ENCODE assay signal across 1 cellular context in the genomic region with DNA sequence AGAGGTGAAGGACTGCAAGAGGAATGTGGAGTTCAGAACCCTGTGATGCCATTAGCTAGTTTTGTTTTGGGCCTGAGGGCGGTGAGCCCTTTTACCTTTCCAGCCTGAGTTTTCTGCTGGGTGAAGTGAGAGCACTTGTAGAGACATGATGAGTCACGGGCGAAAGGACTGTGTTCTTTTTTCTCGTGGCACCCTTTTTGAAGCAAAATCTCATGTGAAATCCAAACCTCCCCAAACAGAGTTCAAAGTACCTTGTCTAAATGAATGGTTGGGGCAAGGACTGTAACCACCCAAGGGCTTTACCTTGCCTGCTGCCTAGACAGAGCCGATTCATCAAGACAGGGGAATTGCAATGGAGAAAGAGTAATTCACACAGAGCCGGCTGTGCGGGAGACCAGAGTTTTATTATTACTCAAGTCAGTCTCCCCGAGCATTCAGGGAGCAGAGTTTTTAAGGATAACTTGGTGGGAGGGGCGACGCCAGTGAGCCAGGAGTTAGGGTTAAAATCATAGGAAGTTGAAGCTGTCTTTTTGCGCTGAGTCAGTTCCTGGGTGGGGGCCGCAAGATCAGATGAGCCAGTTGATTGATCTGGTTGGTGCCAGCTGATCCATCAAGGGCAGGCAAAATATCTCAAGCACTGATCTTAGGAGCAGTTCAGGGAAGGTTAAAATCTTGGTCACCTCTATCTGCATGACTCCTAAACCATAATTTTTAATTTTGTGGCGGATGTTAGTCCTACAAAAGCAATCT.
TF ChIP-seq lines count a peak whose summit lies in the region.

No MANE protein-coding gene starts in this region.

TF ChIP-seq in K562, 482 proteins besides CTCF, POLR2A, EP300 and RAD21 (continued from another document and continues in another):
- TF ChIP-seq, protein P1, sequence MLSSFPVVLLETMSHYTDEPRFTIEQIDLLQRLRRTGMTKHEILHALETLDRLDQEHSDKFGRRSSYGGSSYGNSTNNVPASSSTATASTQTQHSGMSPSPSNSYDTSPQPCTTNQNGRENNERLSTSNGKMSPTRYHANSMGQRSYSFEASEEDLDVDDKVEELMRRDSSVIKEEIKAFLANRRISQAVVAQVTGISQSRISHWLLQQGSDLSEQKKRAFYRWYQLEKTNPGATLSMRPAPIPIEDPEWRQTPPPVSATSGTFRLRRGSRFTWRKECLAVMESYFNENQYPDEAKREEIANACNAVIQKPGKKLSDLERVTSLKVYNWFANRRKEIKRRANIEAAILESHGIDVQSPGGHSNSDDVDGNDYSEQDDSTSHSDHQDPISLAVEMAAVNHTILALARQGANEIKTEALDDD (IDR thresholded peaks at IDR 0.05), result peak; percentile 28; the same call in 1 of the 2 replicates
- TF ChIP-seq ARHGAP35 (IDR thresholded peaks at IDR 0.05; ENCODE audit: partially characterized antibody) (no peak), MAFF (IDR thresholded peaks at IDR 0.05; ENCODE audit: low read length) (peak; percentile 40), CEBPB (tag; IDR thresholded peaks at IDR 0.05) (no peak), XRCC5 (IDR thresholded peaks at IDR 0.05; ENCODE audit: low read depth, low read length) (no peak), POLR3G (IDR thresholded peaks at IDR 0.05; ENCODE audit: extremely low read depth, insufficient read length, insufficient replicate concordance) (no peak), SMARCA4 (IDR thresholded peaks at IDR 0.05) (0 out of 2 replicates have a peak, but pooled peaks have one; percentile 56), ELF4 (CRISPR knock-in tag; IDR thresholded peaks at IDR 0.05) (no peak), FOXK1 (CRISPR knock-in tag; IDR thresholded peaks at IDR 0.05; ENCODE audit: borderline replicate concordance) (no peak), PHB (CRISPR knock-in tag; IDR thresholded peaks at IDR 0.05) (no peak), ARID1B (IDR thresholded peaks at IDR 0.05) (peak; percentile 61), FOXJ3 (CRISPR knock-in tag; IDR thresholded peaks at IDR 0.05) (no peak), ZNF324 (CRISPR knock-in tag; IDR thresholded peaks at IDR 0.05) (no peak), LEF1 (IDR thresholded peaks at IDR 0.05) (peak; percentile 45; the same call in 1 of the 2 replicates), NUFIP1 (IDR thresholded peaks at IDR 0.05; ENCODE audit: partially characterized antibody) (no peak), MAFK (IDR thresholded peaks at IDR 0.05; ENCODE audit: low read length) (peak; percentile 56), CREB1 (IDR thresholded peaks at IDR 0.05) (no peak), CREB1 (CRISPR knock-in tag; IDR thresholded peaks at IDR 0.05) (no peak), NR2F6 (CRISPR knock-in tag; IDR thresholded peaks at IDR 0.05) (no peak), ZNF79 (CRISPR knock-in tag; IDR thresholded peaks at IDR 0.05; ENCODE audit: low read depth) (no peak), GATAD2B (IDR thresholded peaks at IDR 0.05; ENCODE audit: borderline replicate concordance) (peak; percentile 36; the same call in 1 of the 2 replicates), MEIS2 (IDR thresholded peaks at IDR 0.05; ENCODE audit: partially characterized antibody) (peak; percentile 64), TARDBP (IDR thresholded peaks at IDR 0.05) (no peak), HNRNPLL (IDR thresholded peaks at IDR 0.05; ENCODE audit: low read depth, low read length, poor library complexity, severe bottlenecking) (no peak), KLF16 (IDR thresholded peaks at IDR 0.05) (no peak), KDM1A (IDR thresholded peaks at IDR 0.05) (no peak), FOSL1 (tag; conservative IDR thresholded peaks at IDR 0.05) (peak; percentile 53), PTRF (tag; IDR thresholded peaks at IDR 0.05) (no peak), HNRNPH1 (optimal IDR thresholded peaks at IDR 0.05; ENCODE audit: low read depth, low read length) (no peak), MTA3 (IDR thresholded peaks at IDR 0.05; ENCODE audit: borderline replicate concordance) (no peak), RFX5 (IDR thresholded peaks at IDR 0.05; ENCODE audit: low read depth, low read length) (no peak), ETV6 (IDR thresholded peaks at IDR 0.05; ENCODE audit: borderline replicate concordance in 1 of 2, low read depth in 2 of 2, low read length in 1 of 2) (no peak), ETV6 (CRISPR knock-in tag; IDR thresholded peaks at IDR 0.05; ENCODE audit: borderline replicate concordance) (no peak), DIDO1 (tag; IDR thresholded peaks at IDR 0.05; ENCODE audit: low read depth) (peak; percentile 49; the same call in 1 of the 2 replicates), NR2C2 (CRISPR knock-in tag; IDR thresholded peaks at IDR 0.05) (no peak), NR2C2 (tag; IDR thresholded peaks at IDR 0.05) (0 out of 2 replicates have a peak, but pooled peaks have one; percentile 23)
- TF ChIP-seq, protein P2, sequence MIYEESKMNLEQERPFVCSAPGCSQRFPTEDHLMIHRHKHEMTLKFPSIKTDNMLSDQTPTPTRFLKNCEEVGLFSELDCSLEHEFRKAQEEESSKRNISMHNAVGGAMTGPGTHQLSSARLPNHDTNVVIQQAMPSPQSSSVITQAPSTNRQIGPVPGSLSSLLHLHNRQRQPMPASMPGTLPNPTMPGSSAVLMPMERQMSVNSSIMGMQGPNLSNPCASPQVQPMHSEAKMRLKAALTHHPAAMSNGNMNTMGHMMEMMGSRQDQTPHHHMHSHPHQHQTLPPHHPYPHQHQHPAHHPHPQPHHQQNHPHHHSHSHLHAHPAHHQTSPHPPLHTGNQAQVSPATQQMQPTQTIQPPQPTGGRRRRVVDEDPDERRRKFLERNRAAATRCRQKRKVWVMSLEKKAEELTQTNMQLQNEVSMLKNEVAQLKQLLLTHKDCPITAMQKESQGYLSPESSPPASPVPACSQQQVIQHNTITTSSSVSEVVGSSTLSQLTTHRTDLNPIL (CRISPR knock-in tag; IDR thresholded peaks at IDR 0.05), result no peak
- TF ChIP-seq, protein P3, sequence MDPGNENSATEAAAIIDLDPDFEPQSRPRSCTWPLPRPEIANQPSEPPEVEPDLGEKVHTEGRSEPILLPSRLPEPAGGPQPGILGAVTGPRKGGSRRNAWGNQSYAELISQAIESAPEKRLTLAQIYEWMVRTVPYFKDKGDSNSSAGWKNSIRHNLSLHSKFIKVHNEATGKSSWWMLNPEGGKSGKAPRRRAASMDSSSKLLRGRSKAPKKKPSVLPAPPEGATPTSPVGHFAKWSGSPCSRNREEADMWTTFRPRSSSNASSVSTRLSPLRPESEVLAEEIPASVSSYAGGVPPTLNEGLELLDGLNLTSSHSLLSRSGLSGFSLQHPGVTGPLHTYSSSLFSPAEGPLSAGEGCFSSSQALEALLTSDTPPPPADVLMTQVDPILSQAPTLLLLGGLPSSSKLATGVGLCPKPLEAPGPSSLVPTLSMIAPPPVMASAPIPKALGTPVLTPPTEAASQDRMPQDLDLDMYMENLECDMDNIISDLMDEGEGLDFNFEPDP (CRISPR knock-in tag; IDR thresholded peaks at IDR 0.05), result no peak
- TF ChIP-seq, protein P4, sequence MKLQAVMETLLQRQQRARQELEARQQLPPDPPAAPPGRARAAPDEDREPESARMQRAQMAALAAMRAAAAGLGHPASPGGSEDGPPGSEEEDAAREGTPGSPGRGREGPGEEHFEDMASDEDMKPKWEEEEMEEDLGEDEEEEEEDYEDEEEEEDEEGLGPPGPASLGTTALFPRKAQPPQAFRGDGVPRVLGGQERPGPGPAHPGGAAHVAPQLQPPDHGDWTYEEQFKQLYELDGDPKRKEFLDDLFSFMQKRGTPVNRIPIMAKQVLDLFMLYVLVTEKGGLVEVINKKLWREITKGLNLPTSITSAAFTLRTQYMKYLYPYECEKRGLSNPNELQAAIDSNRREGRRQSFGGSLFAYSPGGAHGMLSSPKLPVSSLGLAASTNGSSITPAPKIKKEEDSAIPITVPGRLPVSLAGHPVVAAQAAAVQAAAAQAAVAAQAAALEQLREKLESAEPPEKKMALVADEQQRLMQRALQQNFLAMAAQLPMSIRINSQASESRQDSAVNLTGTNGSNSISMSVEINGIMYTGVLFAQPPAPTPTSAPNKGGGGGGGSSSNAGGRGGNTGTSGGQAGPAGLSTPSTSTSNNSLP (IDR thresholded peaks at IDR 0.05; ENCODE audit: borderline replicate concordance, low read depth, low read length), result no peak
- TF ChIP-seq, protein P5, sequence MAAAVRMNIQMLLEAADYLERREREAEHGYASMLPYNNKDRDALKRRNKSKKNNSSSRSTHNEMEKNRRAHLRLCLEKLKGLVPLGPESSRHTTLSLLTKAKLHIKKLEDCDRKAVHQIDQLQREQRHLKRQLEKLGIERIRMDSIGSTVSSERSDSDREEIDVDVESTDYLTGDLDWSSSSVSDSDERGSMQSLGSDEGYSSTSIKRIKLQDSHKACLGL (CRISPR knock-in tag; IDR thresholded peaks at IDR 0.05; ENCODE audit: borderline replicate concordance, poor library complexity, severe bottlenecking), result no peak
- TF ChIP-seq, protein P6, sequence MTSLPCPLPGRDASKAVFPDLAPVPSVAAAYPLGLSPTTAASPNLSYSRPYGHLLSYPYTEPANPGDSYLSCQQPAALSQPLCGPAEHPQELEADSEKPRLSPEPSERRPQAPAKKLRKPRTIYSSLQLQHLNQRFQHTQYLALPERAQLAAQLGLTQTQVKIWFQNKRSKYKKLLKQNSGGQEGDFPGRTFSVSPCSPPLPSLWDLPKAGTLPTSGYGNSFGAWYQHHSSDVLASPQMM (CRISPR knock-in tag; IDR thresholded peaks at IDR 0.05), result no peak
- TF ChIP-seq, protein P7, sequence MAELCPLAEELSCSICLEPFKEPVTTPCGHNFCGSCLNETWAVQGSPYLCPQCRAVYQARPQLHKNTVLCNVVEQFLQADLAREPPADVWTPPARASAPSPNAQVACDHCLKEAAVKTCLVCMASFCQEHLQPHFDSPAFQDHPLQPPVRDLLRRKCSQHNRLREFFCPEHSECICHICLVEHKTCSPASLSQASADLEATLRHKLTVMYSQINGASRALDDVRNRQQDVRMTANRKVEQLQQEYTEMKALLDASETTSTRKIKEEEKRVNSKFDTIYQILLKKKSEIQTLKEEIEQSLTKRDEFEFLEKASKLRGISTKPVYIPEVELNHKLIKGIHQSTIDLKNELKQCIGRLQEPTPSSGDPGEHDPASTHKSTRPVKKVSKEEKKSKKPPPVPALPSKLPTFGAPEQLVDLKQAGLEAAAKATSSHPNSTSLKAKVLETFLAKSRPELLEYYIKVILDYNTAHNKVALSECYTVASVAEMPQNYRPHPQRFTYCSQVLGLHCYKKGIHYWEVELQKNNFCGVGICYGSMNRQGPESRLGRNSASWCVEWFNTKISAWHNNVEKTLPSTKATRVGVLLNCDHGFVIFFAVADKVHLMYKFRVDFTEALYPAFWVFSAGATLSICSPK (IDR thresholded peaks at IDR 0.05; ENCODE audit: borderline replicate concordance), result no peak
- TF ChIP-seq, protein P8, sequence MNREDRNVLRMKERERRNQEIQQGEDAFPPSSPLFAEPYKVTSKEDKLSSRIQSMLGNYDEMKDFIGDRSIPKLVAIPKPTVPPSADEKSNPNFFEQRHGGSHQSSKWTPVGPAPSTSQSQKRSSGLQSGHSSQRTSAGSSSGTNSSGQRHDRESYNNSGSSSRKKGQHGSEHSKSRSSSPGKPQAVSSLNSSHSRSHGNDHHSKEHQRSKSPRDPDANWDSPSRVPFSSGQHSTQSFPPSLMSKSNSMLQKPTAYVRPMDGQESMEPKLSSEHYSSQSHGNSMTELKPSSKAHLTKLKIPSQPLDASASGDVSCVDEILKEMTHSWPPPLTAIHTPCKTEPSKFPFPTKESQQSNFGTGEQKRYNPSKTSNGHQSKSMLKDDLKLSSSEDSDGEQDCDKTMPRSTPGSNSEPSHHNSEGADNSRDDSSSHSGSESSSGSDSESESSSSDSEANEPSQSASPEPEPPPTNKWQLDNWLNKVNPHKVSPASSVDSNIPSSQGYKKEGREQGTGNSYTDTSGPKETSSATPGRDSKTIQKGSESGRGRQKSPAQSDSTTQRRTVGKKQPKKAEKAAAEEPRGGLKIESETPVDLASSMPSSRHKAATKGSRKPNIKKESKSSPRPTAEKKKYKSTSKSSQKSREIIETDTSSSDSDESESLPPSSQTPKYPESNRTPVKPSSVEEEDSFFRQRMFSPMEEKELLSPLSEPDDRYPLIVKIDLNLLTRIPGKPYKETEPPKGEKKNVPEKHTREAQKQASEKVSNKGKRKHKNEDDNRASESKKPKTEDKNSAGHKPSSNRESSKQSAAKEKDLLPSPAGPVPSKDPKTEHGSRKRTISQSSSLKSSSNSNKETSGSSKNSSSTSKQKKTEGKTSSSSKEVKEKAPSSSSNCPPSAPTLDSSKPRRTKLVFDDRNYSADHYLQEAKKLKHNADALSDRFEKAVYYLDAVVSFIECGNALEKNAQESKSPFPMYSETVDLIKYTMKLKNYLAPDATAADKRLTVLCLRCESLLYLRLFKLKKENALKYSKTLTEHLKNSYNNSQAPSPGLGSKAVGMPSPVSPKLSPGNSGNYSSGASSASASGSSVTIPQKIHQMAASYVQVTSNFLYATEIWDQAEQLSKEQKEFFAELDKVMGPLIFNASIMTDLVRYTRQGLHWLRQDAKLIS (CRISPR knock-in tag; IDR thresholded peaks at IDR 0.05), result no peak
- TF ChIP-seq, protein P9, sequence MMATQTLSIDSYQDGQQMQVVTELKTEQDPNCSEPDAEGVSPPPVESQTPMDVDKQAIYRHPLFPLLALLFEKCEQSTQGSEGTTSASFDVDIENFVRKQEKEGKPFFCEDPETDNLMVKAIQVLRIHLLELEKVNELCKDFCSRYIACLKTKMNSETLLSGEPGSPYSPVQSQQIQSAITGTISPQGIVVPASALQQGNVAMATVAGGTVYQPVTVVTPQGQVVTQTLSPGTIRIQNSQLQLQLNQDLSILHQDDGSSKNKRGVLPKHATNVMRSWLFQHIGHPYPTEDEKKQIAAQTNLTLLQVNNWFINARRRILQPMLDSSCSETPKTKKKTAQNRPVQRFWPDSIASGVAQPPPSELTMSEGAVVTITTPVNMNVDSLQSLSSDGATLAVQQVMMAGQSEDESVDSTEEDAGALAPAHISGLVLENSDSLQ (IDR thresholded peaks at IDR 0.05), result peak; percentile 87
- TF ChIP-seq, protein P10, sequence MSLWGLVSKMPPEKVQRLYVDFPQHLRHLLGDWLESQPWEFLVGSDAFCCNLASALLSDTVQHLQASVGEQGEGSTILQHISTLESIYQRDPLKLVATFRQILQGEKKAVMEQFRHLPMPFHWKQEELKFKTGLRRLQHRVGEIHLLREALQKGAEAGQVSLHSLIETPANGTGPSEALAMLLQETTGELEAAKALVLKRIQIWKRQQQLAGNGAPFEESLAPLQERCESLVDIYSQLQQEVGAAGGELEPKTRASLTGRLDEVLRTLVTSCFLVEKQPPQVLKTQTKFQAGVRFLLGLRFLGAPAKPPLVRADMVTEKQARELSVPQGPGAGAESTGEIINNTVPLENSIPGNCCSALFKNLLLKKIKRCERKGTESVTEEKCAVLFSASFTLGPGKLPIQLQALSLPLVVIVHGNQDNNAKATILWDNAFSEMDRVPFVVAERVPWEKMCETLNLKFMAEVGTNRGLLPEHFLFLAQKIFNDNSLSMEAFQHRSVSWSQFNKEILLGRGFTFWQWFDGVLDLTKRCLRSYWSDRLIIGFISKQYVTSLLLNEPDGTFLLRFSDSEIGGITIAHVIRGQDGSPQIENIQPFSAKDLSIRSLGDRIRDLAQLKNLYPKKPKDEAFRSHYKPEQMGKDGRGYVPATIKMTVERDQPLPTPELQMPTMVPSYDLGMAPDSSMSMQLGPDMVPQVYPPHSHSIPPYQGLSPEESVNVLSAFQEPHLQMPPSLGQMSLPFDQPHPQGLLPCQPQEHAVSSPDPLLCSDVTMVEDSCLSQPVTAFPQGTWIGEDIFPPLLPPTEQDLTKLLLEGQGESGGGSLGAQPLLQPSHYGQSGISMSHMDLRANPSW (CRISPR knock-in tag; IDR thresholded peaks at IDR 0.05), result no peak
